In genomic region chr5:37891832-37892231, GRCh38 we compare ENCODE assay signal across 29 cellular contexts. TPM values are rescaled to one million over a fixed set of nuclear protein-coding genes. Genes with fewer than 3 reads are reported as not detected.
DNase-seq lines count a peak whose midpoint lies in the region; ATAC-seq, FAIRE-seq and TF ChIP-seq lines count a peak whose summit lies in the region.
"Had no signal": no experiment of that assay in that cellular context is flagged by ENCODE, and none has a peak within 500 bp of the region (broad histone marks: within the 10 kb centered on the region; RNA-seq: fewer than 3 reads in every experiment).

No MANE protein-coding gene starts in this region.

- no peak for TF ChIP-seq RAD21 in K562 (CRISPR knock-in tag; conservative IDR thresholded peaks at IDR 0.05 in 1 of 2, IDR thresholded peaks at IDR 0.05 in 1 of 2)

- H3K9ac ChIP-seq in SK-N-MC (ENCODE audit: insufficient read length) (no peak overlapping the region), K562 (ENCODE audit: insufficient read depth in 1 of 2, low read depth in 2 of 2, low read length in 2 of 2) (no peak overlapping the region)
- H3K9ac ChIP-seq: BLaER1 had no signal

- intact Hi-C loops in K562 (cut with micrococcal nuclease) (no loop called here), right lobe of liver (cut with DNase I) (no loop called here)

- no peaks in the 10 kb centered on the region; a peak in 1 of 5 replicates for H3K27me3 ChIP-seq in K562 (ENCODE audit: control insufficient read depth in 2 of 2, insufficient read depth in 2 of 2, low read length in 2 of 2)
- H3K27me3 ChIP-seq in right lobe of liver: no peaks in the 10 kb centered on the region
- H3K27me3 ChIP-seq: BE2C, BLaER1 had no signal

- no peaks in the 10 kb centered on the region for H4K20me1 ChIP-seq in K562 (replicated peaks; ENCODE audit: control insufficient read depth, insufficient read depth, low read length)
- H4K20me1 ChIP-seq: BLaER1 had no signal

- H3K36me3 ChIP-seq in SK-N-MC (ENCODE audit: insufficient read depth, low read length) (no peaks in the 10 kb centered on the region), K562 (ENCODE audit: control insufficient read depth, insufficient read depth, low read length) (no peaks in the 10 kb centered on the region), right lobe of liver (no peaks in the 10 kb centered on the region)
- H3K36me3 ChIP-seq: BE2C, BLaER1 had no signal

- WGBS in K562 (ENCODE audit: insufficient coverage, low coverage, missing lambda C conversion rate): 0% methylated on average over 1 of the region's 1 CpG
- 21% methylated on average over 1 of the region's 1 CpG for WGBS in right lobe of liver (ENCODE audit: insufficient coverage, low coverage, low lambda C conversion rate, missing lambda C conversion rate)

- H2AFZ ChIP-seq in K562 (ENCODE audit: low read depth, low read length): no peak overlapping the region

- in situ Hi-C loops in K562 (cut with MboI): no loop called here

- H3K4me3 ChIP-seq in SK-N-MC: no peak overlapping the region
- no peak overlapping the region for H3K4me3 ChIP-seq in K562
- no peak overlapping the region for H3K4me3 ChIP-seq in right lobe of liver
- H3K4me3 ChIP-seq: BLaER1, GM12878 had no signal

- POLR2A ChIA-PET in K562 (lab: Yijun Ruan, JAX): no interaction called here

- CTCF ChIA-PET in K562 (lab: Yijun Ruan, JAX; ENCODE audit: low intra/inter-chr PET ratio): no interaction called here

- no peaks in the 10 kb centered on the region for H3K9me3 ChIP-seq in SK-N-MC (ENCODE audit: low read depth, low read length)
- H3K9me3 ChIP-seq in K562 (replicated peaks; ENCODE audit: control insufficient read depth, insufficient read depth, low read depth, low read length): no peaks in the 10 kb centered on the region
- no peaks in the 10 kb centered on the region for H3K9me3 ChIP-seq in right lobe of liver
- H3K9me3 ChIP-seq: BE2C, BLaER1 had no signal

- TF ChIP-seq EP300 in K562 (IDR thresholded peaks at IDR 0.05; ENCODE audit: low read length): no peak

- no peak for ATAC-seq in K562
- ATAC-seq in right lobe of liver: peak; percentile 69 to 90 (median 80)
- ATAC-seq in GM18511 (IDR thresholded peaks at IDR 0.05; ENCODE audit: unreplicated experiment): no peak
- ATAC-seq: GM12878 had no signal

- no peak for TF ChIP-seq CTCF in K562 (IDR thresholded peaks at IDR 0.05 in 2 of 3, conservative IDR thresholded peaks at IDR 0.05 in 1 of 3; ENCODE audit: insufficient read depth in 2 of 3, low read depth in 1 of 3, low read length in 3 of 3)
- TF ChIP-seq CTCF in right lobe of liver (IDR thresholded peaks at IDR 0.05): no peak

- no peak overlapping the region for H3K4me2 ChIP-seq in K562 (ENCODE audit: insufficient read depth, low read length)
- H3K4me2 ChIP-seq: BLaER1 had no signal

- H3K27ac ChIP-seq in SK-N-MC (peak overlapping the region; percentile 88; the same call in 1 of the 2 replicates), K562 (ENCODE audit: extremely low read depth, low read depth, low read length) (no peak overlapping the region), right lobe of liver (peak overlapping the region in 2 of 3 donors; percentile 8 to 73)
- H3K27ac ChIP-seq: BLaER1 had no signal

- TF ChIP-seq POLR2A in K562 (conservative IDR thresholded peaks at IDR 0.05) (no peak), right lobe of liver (IDR thresholded peaks at IDR 0.05) (no peak)

- no peaks in the 10 kb centered on the region for H3K9me1 ChIP-seq in K562 (ENCODE audit: control insufficient read depth, insufficient read depth, low read length)

- H3K4me1 ChIP-seq in K562 (replicated peaks in 1 of 2; ENCODE audit: control insufficient read depth in 2 of 2, insufficient read depth in 2 of 2, low read length in 2 of 2) (no peaks in the 10 kb centered on the region), right lobe of liver (peaks cover 0 to 44% (median 12%) of the 10 kb centered on the region in 4 donors)
- H3K4me1 ChIP-seq: BE2C, BLaER1 had no signal

- H3K79me2 ChIP-seq in K562 (ENCODE audit: control insufficient read depth, insufficient read depth, low read length): no peaks in the 10 kb centered on the region

- no peak for FAIRE-seq in K562 (lab: Jason Lieb, UNC)
- FAIRE-seq: A204.1, GM12878, GM12892, GM18507, GM19239 had no signal

- BruUV-seq in K562 (replicated peaks; lab: Mats Ljungman, UMichigan): no TSS peak

- no peak for DNase-seq in SK-N-MC (ENCODE audit: low read depth, low spot score)
- no peak for DNase-seq in K562 (ENCODE audit: extremely low read depth in 1 of 4, low spot score in 3 of 4)
- DNase-seq in right lobe of liver: peak in 2 of 3 donors; percentile 20 to 72
- DNase-seq in T-helper 2 cell: no peak
- no peak for DNase-seq in stimulated activated CD4-positive, alpha-beta T cell treated with anti-CD3 and anti-CD28 coated beads, Interleukin-4, amount 100 ng/mL, for 1 hour
- DNase-seq: 8988T; ACHN; BE2C; C1 segment of cervical spinal cord; CD4-positive, alpha-beta memory T cell; CD4-positive, CD25-positive, alpha-beta regulatory T cell; CD8-positive, alpha-beta memory T cell; COR-L47; DMS 273 treated with DMSO at 0.1 percent for 48 hours; DMS153; DMS53; DMS79; DND-41; EL; GDM1 had no signal

TF ChIP-seq in K562, 482 proteins besides CTCF, POLR2A, EP300 and RAD21:
- no peak for TF ChIP-seq ZNF77 (CRISPR knock-in tag; IDR thresholded peaks at IDR 0.05)
- TF ChIP-seq CHCHD3 (CRISPR knock-in tag; IDR thresholded peaks at IDR 0.05): no peak
- TF ChIP-seq NFIC (IDR thresholded peaks at IDR 0.05): no peak
- TF ChIP-seq PHF20 (IDR thresholded peaks at IDR 0.05; ENCODE audit: partially characterized antibody): no peak
- peak; percentile 31 for TF ChIP-seq DACH1 (IDR thresholded peaks at IDR 0.05; ENCODE audit: partially characterized antibody)
- TF ChIP-seq CREB5 (CRISPR knock-in tag; IDR thresholded peaks at IDR 0.05): no peak

RNA-seq across cellular contexts. Expression of gene GDNF, which starts 52.0 kb away (rescaled TPM):
- not detected in 2 replicates for total RNA-seq in K562 (2011; cell fraction: chromatin; rRNA removed; ENCODE audit: low replicate concordance)
- total RNA-seq in K562 (2011; cell fraction: nucleolus; rRNA removed): not detected in 2 replicates
- total RNA-seq in K562 (2011; cell fraction: nucleoplasm; rRNA removed): not detected in 2 replicates
- total RNA-seq in K562 (2014; rRNA removed) (not detected in 2 replicates), K562 (2014; rRNA removed; fragmentation: Illumina TruSeq; extraction: Trizol) (not detected in 2 replicates), K562 (2015; rRNA removed; fragmentation: Illumina TruSeq; extraction: Trizol) (not detected in 2 replicates), K562 (2021) (not detected in 2 replicates), right lobe of liver (under 1 TPM; 0.15 to 0.47 (median 0.26) TPM)
- polyA plus RNA-seq in K562 (2011; rRNA removed) (not detected in 2 replicates), K562 (2014; fragmentation: Illumina TruSeq; extraction: Trizol) (not detected in 2 replicates), K562 (2014; fragmentation: Nextera tagmentation; extraction: Ambion mirVana) (not detected), K562 (2014; rRNA removed) (not detected in 2 replicates)
- polyA plus RNA-seq in K562 (2011; cell fraction: cytosol; rRNA removed): not detected in 2 replicates
- not detected in 2 replicates for polyA plus RNA-seq in K562 (2011; cell fraction: nucleus; rRNA removed)
- not detected in 2 replicates for polyA plus RNA-seq in K562 (2012)
- not detected in 2 replicates for polyA minus RNA-seq in K562 (2011; rRNA and poly(A)+ RNA removed)
- not detected in 2 replicates for polyA minus RNA-seq in K562 (2011; cell fraction: cytosol; rRNA and poly(A)+ RNA removed)
- not detected in 2 replicates for polyA minus RNA-seq in K562 (2011; cell fraction: nucleus; rRNA and poly(A)+ RNA removed)
- total RNA-seq: CD4-positive, alpha-beta memory T cell; CD4-positive, CD25-positive, alpha-beta regulatory T cell; CD8-positive, alpha-beta memory T cell; G401; GM12878 had no signal
- polyA plus RNA-seq: CD14-positive monocyte; CD4-positive, alpha-beta memory T cell; CD4-positive, CD25-positive, alpha-beta regulatory T cell; CD8-positive, alpha-beta memory T cell; GM12878 had no signal

Comparison
In these comparisons a context has a peak if more than half of its experiments do, and no peak if none do; other contexts are left out.
1. DNase-seq: peak in right lobe of liver (2 of 3); none in SK-N-MC (single experiment), K562 (0 of 4), T-helper 2 cell (0 of 5) and stimulated activated CD4-positive, alpha-beta T cell treated with anti-CD3 and anti-CD28 coated beads, Interleukin-4, amount 100 ng/mL, for 1 hour (single experiment).
2. ATAC-seq: peak in right lobe of liver (4 of 4); none in K562 (single experiment) and GM18511 (single experiment).